8 cellular contexts compared by ENCODE assay signal in genomic region chr11:47177846-47178245, GRCh38. TPM values are rescaled to one million over a fixed set of nuclear protein-coding genes. Genes with fewer than 3 reads are reported as not detected.
DNase-seq lines count a peak whose midpoint lies in the region; ATAC-seq and TF ChIP-seq lines count a peak whose summit lies in the region.

No MANE protein-coding gene starts in this region.

- WGBS in aorta, 2 donors, result 26 to 28% methylated on average over 6 of the region's 6 CpGs
- WGBS in lower leg skin, 2 donors, result 13 to 34% methylated on average over 4 to 6 of the region's 6 CpGs

- no peaks in the 10 kb centered on the region for H3K9me3 ChIP-seq in aorta (ENCODE audit: control insufficient read depth, low read length)

- no peaks in the 10 kb centered on the region for H3K9me3 Mint-ChIP-seq in activated naive CD4-positive, alpha-beta T cell treated with anti-CD3 and anti-CD28 coated beads for 36 hours
- no peaks in the 10 kb centered on the region for H3K9me3 Mint-ChIP-seq in dendritic cell treated with granulocyte-macrophage colony-stimulating factor and Interleukin-4, amounts not matched to agents 40 ng/mL and 50 ng/mL, for 4 days
- peaks cover 0 to 1% (median 0%) of the 10 kb centered on the region in 7 donors for H3K9me3 Mint-ChIP-seq in naive B cell

- no peak for ATAC-seq in naive B cell (ENCODE audit: low read depth in 2 of 2)
- no peak for ATAC-seq in aorta (ENCODE audit: low FRiP score)

- peaks cover 36% of the 10 kb centered on the region for H3K4me1 Mint-ChIP-seq in activated naive CD4-positive, alpha-beta T cell treated with anti-CD3 and anti-CD28 coated beads for 36 hours (ENCODE audit: low read depth)
- H3K4me1 Mint-ChIP-seq in dendritic cell treated with granulocyte-macrophage colony-stimulating factor and Interleukin-4, amounts not matched to agents 40 ng/mL and 50 ng/mL, for 4 days (ENCODE audit: low read depth), result peaks cover 43% of the 10 kb centered on the region
- H3K4me1 Mint-ChIP-seq in naive B cell, result peaks cover 28 to 43% (median 34%) of the 10 kb centered on the region in 3 donors

- CTCF ChIA-PET in activated naive CD4-positive, alpha-beta T cell treated with anti-CD3 and anti-CD28 coated beads for 36 hours (lab: Charles Lee), result interaction anchor here (0.5 to 7.2 kb wide), 21 partner anchors 9 to 678 kb away, joined by 3 to 56 read pairs (median 4); partner anchors contain the start of genes ACP2, DDB2 and PACSIN3

- H3K27me3 Mint-ChIP-seq in activated naive CD4-positive, alpha-beta T cell treated with anti-CD3 and anti-CD28 coated beads for 36 hours (ENCODE audit: low read depth), result no peaks in the 10 kb centered on the region
- no peaks in the 10 kb centered on the region for H3K27me3 Mint-ChIP-seq in dendritic cell treated with granulocyte-macrophage colony-stimulating factor and Interleukin-4, amounts not matched to agents 40 ng/mL and 50 ng/mL, for 4 days
- peaks cover 0 to 8% (median 4%) of the 10 kb centered on the region in 3 donors for H3K27me3 Mint-ChIP-seq in naive B cell

- intact Hi-C loops in activated naive CD4-positive, alpha-beta T cell treated with anti-CD3 and anti-CD28 coated beads for 36 hours (cut with micrococcal nuclease), result loop anchor here (1.0 to 5.0 kb wide), 14 partner anchors 8 to 589 kb away; partner anchors contain the start of genes ACP2, ARHGAP1, CELF1 and DDB2
- intact Hi-C loops in dendritic cell treated with granulocyte-macrophage colony-stimulating factor and Interleukin-4, amounts not matched to agents 40 ng/mL and 50 ng/mL, for 4 days (cut with micrococcal nuclease), result loop anchor here (1.0 kb wide), 2 partner anchors 36 to 91 kb away; partner anchors contain the start of gene DDB2
- intact Hi-C loops in aorta (cut with DNase I) (loop anchor here (2.0 to 10.0 kb wide), 7 partner anchors 37 to 179 kb away; partner anchors contain the start of genes DDB2 (in 1 of the 2), MADD (in 1 of the 2) and NR1H3 (in 1 of the 2)), lower leg skin (cut with DNase I; ENCODE audit: low total_unique reads) (no loop called here)

- H3K27me3 ChIP-seq in aorta (ENCODE audit: control insufficient read depth in 1 of 2, insufficient read depth in 2 of 2, low read length in 1 of 2), result no peaks in the 10 kb centered on the region

- no peak overlapping the region for H3K4me3 ChIP-seq in aorta (ENCODE audit: low read length in 2 of 2)
- no peak overlapping the region for H3K4me3 ChIP-seq in lower leg skin (ENCODE audit: low read depth, poor library complexity, severe bottlenecking)

- no peaks in the 10 kb centered on the region for H3K4me1 ChIP-seq in aorta (ENCODE audit: control insufficient read depth in 1 of 2, insufficient read depth in 2 of 2, low read length in 2 of 2)

- no peak for TF ChIP-seq POLR2A in lower leg skin (IDR thresholded peaks at IDR 0.05)

- H3K27ac Mint-ChIP-seq in activated naive CD4-positive, alpha-beta T cell treated with anti-CD3 and anti-CD28 coated beads for 36 hours, result peak overlapping the region; percentile 99
- H3K27ac Mint-ChIP-seq in dendritic cell treated with granulocyte-macrophage colony-stimulating factor and Interleukin-4, amounts not matched to agents 40 ng/mL and 50 ng/mL, for 4 days, result peak overlapping the region; percentile 91
- peak overlapping the region in 4 of 6 donors; percentile 97 to 100 (median 98) for H3K27ac Mint-ChIP-seq in naive B cell

- no peak for TF ChIP-seq CTCF in lower leg skin (IDR thresholded peaks at IDR 0.05)

- H3K36me3 Mint-ChIP-seq in activated naive CD4-positive, alpha-beta T cell treated with anti-CD3 and anti-CD28 coated beads for 36 hours (ENCODE audit: low read depth), result peaks cover 2% of the 10 kb centered on the region
- H3K36me3 Mint-ChIP-seq in dendritic cell treated with granulocyte-macrophage colony-stimulating factor and Interleukin-4, amounts not matched to agents 40 ng/mL and 50 ng/mL, for 4 days (ENCODE audit: low read depth), result peaks cover 41% of the 10 kb centered on the region
- H3K36me3 Mint-ChIP-seq in naive B cell, result no peaks in the 10 kb centered on the region

- peak overlapping the region; percentile 97 for H3K4me3 Mint-ChIP-seq in activated naive CD4-positive, alpha-beta T cell treated with anti-CD3 and anti-CD28 coated beads for 36 hours
- H3K4me3 Mint-ChIP-seq in dendritic cell treated with granulocyte-macrophage colony-stimulating factor and Interleukin-4, amounts not matched to agents 40 ng/mL and 50 ng/mL, for 4 days, result peak overlapping the region; percentile 98
- peak overlapping the region; percentile 95 to 99 (median 98) for H3K4me3 Mint-ChIP-seq in naive B cell

- no peak for DNase-seq in activated naive CD4-positive, alpha-beta T cell treated with anti-CD3 and anti-CD28 coated beads for 36 hours
- no peak for DNase-seq in activated naive CD4-positive, alpha-beta T cell treated with anti-CD3 and anti-CD28 coated beads, Interleukin-2, amount 50 U/mL, for 16 hours
- DNase-seq in naive B cell (no peak), aorta (peak in 1 of 2 donors; percentile 77), lower leg skin (ENCODE audit: low spot score in 2 of 2) (no peak), NCI-H82 (lab: John Stamatoyannopoulos, UW) (no peak)
- no peak for DNase-seq in effector CD4-positive, alpha-beta T cell

- H3K36me3 ChIP-seq in aorta (ENCODE audit: control insufficient read depth in 1 of 2, insufficient read depth in 2 of 2, low read length in 1 of 2), result peaks cover 2 to 3% of the 10 kb centered on the region in 2 donors

- H3K27ac ChIP-seq in aorta (ENCODE audit: low read depth in 1 of 2, low read length in 2 of 2), result peak overlapping the region; percentile 15 to 92

RNA-seq across cellular contexts. Expression of gene ARFGAP2, which starts 1.2 kb away (rescaled TPM):
- 10 to 100 TPM; 75.1 to 78.7 TPM for total RNA-seq in activated naive CD4-positive, alpha-beta T cell treated with anti-CD3 and anti-CD28 coated beads for 36 hours
- polyA plus RNA-seq in naive B cell (ENCODE audit: low read depth in 6 of 6) (100 to 1,000 TPM in 3 of 6 donors, 10 to 100 TPM in 3; 87.2 to 127 (median 100) TPM), aorta (10 to 100 TPM; 38.4 to 94.1 TPM)
- total RNA-seq in aorta (10 to 100 TPM; 65.8 to 68.2 TPM), lower leg skin (100 to 1,000 TPM; 105 to 239 (median 157) TPM)

RNA-seq across cellular contexts. Expression of gene PACSIN3, which starts 8.4 kb away (rescaled TPM):
- 1 to 10 TPM; 6.5 to 7.2 TPM for total RNA-seq in activated naive CD4-positive, alpha-beta T cell treated with anti-CD3 and anti-CD28 coated beads for 36 hours
- polyA plus RNA-seq in naive B cell (ENCODE audit: low read depth in 6 of 6), result under 1 TPM in 2 of 6 donors, not detected in 4; 0.41 to 0.49 TPM
- total RNA-seq in aorta, result 10 to 100 TPM; 24.6 to 36.2 TPM
- 10 to 100 TPM; 22.0 to 37.1 TPM for polyA plus RNA-seq in aorta
- total RNA-seq in lower leg skin, result 10 to 100 TPM; 47.7 to 73.5 (median 58.4) TPM

RNA-seq across cellular contexts. Expression of gene DDB2, which starts 36.9 kb away (rescaled TPM):
- total RNA-seq in activated naive CD4-positive, alpha-beta T cell treated with anti-CD3 and anti-CD28 coated beads for 36 hours, result 100 to 1,000 TPM; 273 to 282 TPM
- polyA plus RNA-seq in naive B cell (ENCODE audit: low read depth in 6 of 6) (10 to 100 TPM in 5 of 6 donors, 1 to 10 TPM in 1; 6.5 to 25.3 (median 22.9) TPM), aorta (100 to 1,000 TPM in 1 of 2 donors, 10 to 100 TPM in 1; 32.9 to 117 TPM)
- total RNA-seq in aorta (10 to 100 TPM; 54.8 to 60.6 TPM), lower leg skin (10 to 100 TPM; 53.2 to 85.7 (median 66.0) TPM)
